20 cellular contexts compared by ENCODE assay signal in genomic region chr2:169047253-169048250, GRCh38. TPM values are rescaled to one million over a fixed set of nuclear protein-coding genes. Genes with fewer than 3 reads are reported as not detected.
DNase-seq lines count a peak whose midpoint lies in the region; TF ChIP-seq lines count a peak whose summit lies in the region.
"Had no signal": no experiment of that assay in that cellular context is flagged by ENCODE, and none has a peak within 500 bp of the region (broad histone marks: within the 10 kb centered on the region; RNA-seq: fewer than 3 reads in every experiment).

No MANE protein-coding gene starts in this region.

- CTCF ChIA-PET in OCI-LY7 (lab: Charles Lee; ENCODE audit: unreplicated experiment) = no interaction called here

- no TSS peak for BruUV-seq in OCI-LY7 (replicated peaks; lab: Mats Ljungman, UMichigan)

- POLR2A ChIA-PET in OCI-LY7 (lab: Charles Lee) = interaction anchor here (1.2 kb wide), 1 partner anchor 22 kb away, joined by 3 read pairs; no protein-coding TSS in a partner anchor

- no peaks in the 10 kb centered on the region for H4K20me1 ChIP-seq in OCI-LY7 (ENCODE audit: insufficient read depth, low read length)
- no peaks in the 10 kb centered on the region for H4K20me1 ChIP-seq in osteoblast (ENCODE audit: insufficient read depth, low read length)

- no peak overlapping the region for H3K4me2 ChIP-seq in OCI-LY7 (ENCODE audit: low read length)
- no peak overlapping the region for H3K4me2 ChIP-seq in osteoblast (ENCODE audit: insufficient read depth, low read length)

- H3K4me3 ChIP-seq in mucosa of rectum (ENCODE audit: low read length in 2 of 2) = no peak overlapping the region
- H3K4me3 ChIP-seq in OCI-LY7 (ENCODE audit: low read depth, low read length, poor library complexity, severe bottlenecking) = no peak overlapping the region
- no peak overlapping the region for H3K4me3 ChIP-seq in osteoblast (ENCODE audit: insufficient read depth, low read length)
- H3K4me3 ChIP-seq in foreskin fibroblast (ENCODE audit: low read depth in 1 of 2, low read length in 2 of 2) = no peak overlapping the region

- peak overlapping the region in 1 of 2 donors; percentile 18 for H3K9ac ChIP-seq in mucosa of rectum (ENCODE audit: low read depth in 1 of 2, low read length in 2 of 2)

- H3K27ac ChIP-seq in epithelial cell of prostate = peak overlapping the region; percentile 60
- H3K27ac ChIP-seq in mucosa of rectum (ENCODE audit: low read depth in 2 of 2, low read length in 2 of 2) = peak overlapping the region; percentile 35 to 72
- no peak overlapping the region for H3K27ac ChIP-seq in OCI-LY7 (ENCODE audit: low read depth, low read length, poor library complexity, severe bottlenecking)
- H3K27ac ChIP-seq in osteoblast (ENCODE audit: low read depth, low read length) = no peak overlapping the region

- H3K4me3 Mint-ChIP-seq in osteocyte (ENCODE audit: unreplicated experiment) = no peak overlapping the region
- H3K4me3 Mint-ChIP-seq: CD8-positive, alpha-beta T cell; H9; IgD-negative memory B cell had no signal

- H3K4me1 Mint-ChIP-seq in osteocyte (ENCODE audit: unreplicated experiment) = peaks cover 3% of the 10 kb centered on the region
- H3K4me1 Mint-ChIP-seq: H9 had no signal

- H3K9me3 Mint-ChIP-seq in osteocyte (ENCODE audit: unreplicated experiment) = peaks cover 13% of the 10 kb centered on the region

- intact Hi-C loops in OCI-LY7 (cut with micrococcal nuclease; ENCODE audit: unreplicated experiment) = no loop called here

- H2AFZ ChIP-seq in OCI-LY7 (ENCODE audit: low read length) (no peak overlapping the region), osteoblast (ENCODE audit: low read length) (no peak overlapping the region)

- H3K27me3 ChIP-seq in mucosa of rectum (ENCODE audit: control insufficient read depth in 2 of 2, insufficient read depth in 2 of 2, low read length in 2 of 2) = no peaks in the 10 kb centered on the region
- no peaks in the 10 kb centered on the region for H3K27me3 ChIP-seq in osteoblast (ENCODE audit: insufficient read depth, low read length)
- H3K27me3 ChIP-seq: BE2C had no signal

- H3K36me3 ChIP-seq in mucosa of rectum (ENCODE audit: control insufficient read depth in 2 of 2, insufficient read depth in 2 of 2, low read length in 2 of 2) (no peaks in the 10 kb centered on the region), OCI-LY7 (ENCODE audit: insufficient read depth, low read length) (no peaks in the 10 kb centered on the region), osteoblast (ENCODE audit: insufficient read depth, low read length) (no peaks in the 10 kb centered on the region)
- H3K36me3 ChIP-seq: BE2C had no signal

- H3K27me3 Mint-ChIP-seq in osteocyte (ENCODE audit: unreplicated experiment) = no peaks in the 10 kb centered on the region
- H3K27me3 Mint-ChIP-seq: IgD-negative memory B cell had no signal

- no peak overlapping the region for H3K27ac Mint-ChIP-seq in osteocyte (ENCODE audit: unreplicated experiment)
- H3K27ac Mint-ChIP-seq: CD8-positive, alpha-beta T cell; H9; IgD-negative memory B cell had no signal

- peaks cover 0 to 3% of the 10 kb centered on the region in 2 donors for H3K9me3 ChIP-seq in mucosa of rectum (ENCODE audit: control insufficient read depth in 2 of 2, low read length in 2 of 2)
- H3K9me3 ChIP-seq in OCI-LY7 (ENCODE audit: low read length) = 0 out of 2 replicates have a peak, but pooled peaks cover 3% of the 10 kb centered on the region
- no peaks in the 10 kb centered on the region for H3K9me3 ChIP-seq in osteoblast (ENCODE audit: low read depth, low read length)
- H3K9me3 ChIP-seq: BE2C had no signal

- H3K9me2 ChIP-seq in OCI-LY7 (ENCODE audit: insufficient read depth, low read length) = no peaks in the 10 kb centered on the region

- H3K4me1 ChIP-seq in mucosa of rectum (ENCODE audit: control insufficient read depth in 2 of 2, insufficient read depth in 2 of 2, low read length in 2 of 2) (peaks cover 0 to 9% of the 10 kb centered on the region in 2 donors), OCI-LY7 (ENCODE audit: insufficient read depth, low read length, poor library complexity, severe bottlenecking) (no peaks in the 10 kb centered on the region), osteoblast (ENCODE audit: insufficient read depth, low read length) (peaks cover 3% of the 10 kb centered on the region)
- H3K4me1 ChIP-seq: BE2C had no signal

- no peaks in the 10 kb centered on the region for H3K36me3 Mint-ChIP-seq in osteocyte (ENCODE audit: unreplicated experiment)

- TF ChIP-seq CTCF in OCI-LY7 (conservative IDR thresholded peaks at IDR 0.05; ENCODE audit: low read length) (no peak), osteoblast (IDR thresholded peaks at IDR 0.05; ENCODE audit: extremely low read depth, low read depth, low read length) (no peak), osteocyte (IDR thresholded peaks at IDR 0.05) (no peak), foreskin fibroblast (IDR thresholded peaks at IDR 0.05; ENCODE audit: low read depth, low read length) (no peak)

- H3K79me2 ChIP-seq in OCI-LY7 (ENCODE audit: insufficient read depth, low read depth, low read length) (no peaks in the 10 kb centered on the region), osteoblast (ENCODE audit: insufficient read depth, low read length) (no peaks in the 10 kb centered on the region)

- DNase-seq in Kasumi-1 (lab: John Stamatoyannopoulos, UW) (peak; percentile 17 to 18), MV-4-11 (lab: John Stamatoyannopoulos, UW) (peak; percentile 39), epithelial cell of prostate (ENCODE audit: low read depth, low spot score) (no peak), OCI-LY7 (ENCODE audit: low spot score) (no peak), osteoblast (ENCODE audit: insufficient read length, low spot score, missing footprints) (no peak), osteocyte (ENCODE audit: extremely low spot score, unreplicated experiment) (no peak), foreskin fibroblast (no peak)
- DNase-seq: BE2C; CD8-positive, alpha-beta T cell; DND-41; GDM1; H9; NCI-H1092 treated with DMSO at 0.1 percent for 48 hours; NCI-H1694; NCI-H2107; NCI-H69; NK-92 treated with Interleukin-12 subunit alpha and Interleukin-12 subunit beta, amount 100 ng/mL, for 24 hours had no signal

RNA-seq across cellular contexts. Expression of gene ABCB11, which starts 16.4 kb away (rescaled TPM):
- not detected in 2 replicates for total RNA-seq in OCI-LY7 (2014; rRNA removed; shearing (Covaris generic))
- total RNA-seq in OCI-LY7 (2022) = 0.04 TPM in 1 of 2 replicates, not detected in the other
- total RNA-seq in osteoblast = under 0.01 TPM in 1 of 2 replicates, not detected in the other
- not detected in 2 replicates for total RNA-seq in osteocyte
- total RNA-seq: CD8-positive, alpha-beta T cell; H9; HT-29 had no signal

RNA-seq across cellular contexts. Expression of gene DHRS9, which starts 21.8 kb away (rescaled TPM):
- total RNA-seq in OCI-LY7 (2014; rRNA removed; shearing (Covaris generic)) = not detected in 2 replicates
- total RNA-seq in OCI-LY7 (2022) (0.59 TPM in 1 of 2 replicates, not detected in the other), osteoblast (not detected in 2 replicates), osteocyte (not detected in 2 replicates)
- total RNA-seq: CD8-positive, alpha-beta T cell; H9 had no signal

Comparison
In these comparisons a context has a peak if more than half of its experiments do, and no peak if none do; other contexts are left out.
1. DNase-seq: peak in Kasumi-1 (2 of 2) and MV-4-11 (single experiment); none in epithelial cell of prostate (single experiment), OCI-LY7 (single experiment), osteoblast (single experiment), osteocyte (single experiment) and foreskin fibroblast (0 of 2).
2. H3K27ac ChIP-seq: peak in epithelial cell of prostate (single experiment) and mucosa of rectum (2 of 2); none in OCI-LY7 (single experiment) and osteoblast (single experiment).